In the genomic region with DNA sequence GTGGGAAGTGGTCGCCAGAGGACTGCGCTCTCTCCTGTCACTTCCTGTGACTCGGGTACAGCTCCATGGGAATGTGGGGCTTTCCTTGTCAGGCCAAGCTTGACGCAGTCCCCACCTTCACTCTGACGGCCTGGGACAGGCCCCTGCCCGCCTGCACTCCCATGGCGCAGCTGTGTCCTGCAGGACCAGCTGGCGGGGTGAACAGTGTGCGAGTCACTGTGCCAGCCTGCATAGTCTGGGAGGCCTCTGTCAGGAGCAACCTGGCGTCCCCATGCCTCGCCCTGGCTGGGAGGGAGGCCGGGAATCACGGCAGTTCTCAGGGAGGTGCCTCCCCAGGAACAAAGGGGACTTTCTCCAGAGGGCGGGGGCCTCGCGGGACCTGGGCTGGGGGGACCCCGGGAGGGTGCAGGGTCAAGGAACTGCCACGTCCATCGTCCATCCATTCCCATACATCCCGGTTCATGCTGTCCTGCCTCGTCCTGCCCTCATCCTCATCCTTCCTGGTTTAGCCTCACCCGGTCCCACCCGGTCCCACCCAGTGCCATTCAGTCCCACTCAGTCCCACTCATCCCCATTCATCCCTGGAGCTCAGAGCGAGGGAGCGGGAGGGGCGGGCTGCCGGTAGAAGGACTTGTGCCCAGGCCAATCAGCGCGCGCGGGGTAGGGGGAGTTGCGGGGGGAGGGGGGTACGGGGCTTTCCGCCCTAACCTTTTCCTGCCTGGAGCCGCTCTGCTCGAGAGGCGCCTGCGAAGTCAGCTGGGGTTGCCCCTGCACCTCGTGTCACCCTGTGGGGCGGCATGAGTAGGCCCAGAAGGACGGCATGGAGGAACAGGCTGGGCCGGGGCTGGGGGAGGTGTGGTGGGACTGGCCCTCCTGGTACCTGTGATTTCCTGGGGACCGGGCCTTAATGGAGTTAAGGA, we compare ENCODE assay signal across 24 cellular contexts. TPM values are rescaled to one million over a fixed set of nuclear protein-coding genes. Genes with fewer than 3 reads are reported as not detected.
DNase-seq lines count a peak whose midpoint lies in the region; ATAC-seq and TF ChIP-seq lines count a peak whose summit lies in the region.
"Had no signal": no experiment of that assay in that cellular context is flagged by ENCODE, and none has a peak within 500 bp of the region (broad histone marks: within the 10 kb centered on the region; RNA-seq: fewer than 3 reads in every experiment).

No MANE protein-coding gene starts in this region.

- no peaks in the 10 kb centered on the region for H3K9me3 ChIP-seq in H9 (ENCODE audit: control insufficient read depth, low read depth, low read length)
- H3K9me3 ChIP-seq in RWPE2 (ENCODE audit: severe bottlenecking): no peaks in the 10 kb centered on the region
- no peaks in the 10 kb centered on the region for H3K9me3 ChIP-seq in iPS DF 6.9 (ENCODE audit: control insufficient read depth, insufficient read depth, low read length)
- no peaks in the 10 kb centered on the region for H3K9me3 ChIP-seq in osteoblast (ENCODE audit: low read depth, low read length)
- H3K9me3 ChIP-seq: left ventricle myocardium inferior, pancreas, testis had no signal

- H3T11ph ChIP-seq in H9 (ENCODE audit: low read length): no peak overlapping the region

- DNase-seq in H9: peak; percentile 86
- DNase-seq in RWPE2 (ENCODE audit: low spot score): no peak
- DNase-seq in iPS DF 6.9 (ENCODE audit: low read depth, low spot score): no peak
- peak; percentile 73 for DNase-seq in osteoblast (ENCODE audit: insufficient read length, low spot score, missing footprints)
- DNase-seq in Kasumi-1 (lab: John Stamatoyannopoulos, UW): no peak
- no peak for DNase-seq in ureter (ENCODE audit: low spot score)
- no peak for DNase-seq in activated CD4-positive, alpha-beta T cell treated with anti-CD3 and anti-CD28 coated beads, Interleukin-2, amount 50 U/mL, for 48 hours
- DNase-seq: activated naive CD8-positive, alpha-beta T cell treated with anti-CD3 and anti-CD28 coated beads, Interleukin-2, amount 10 ng/mL, durations not matched to agents 7 days and 5 days; CD8-positive, alpha-beta memory T cell; EL; hippocampal formation; left ventricle myocardium inferior; NCI-H1092 treated with DMSO at 0.1 percent for 48 hours; NCI-H2227 treated with DMSO at 0.1 percent for 48 hours; NK-92 treated with Interleukin-12 subunit alpha and Interleukin-12 subunit beta, amount 100 ng/mL, for 24 hours; pancreas; Right ventricle myocardium superior; stimulated activated CD4-positive, alpha-beta T cell treated with anti-CD3 and anti-CD28 coated beads, Interleukin-4, amount 100 ng/mL, for 4 hours; stimulated activated CD8-positive, alpha-beta memory T cell treated with anti-CD3 and anti-CD28 coated beads, Interleukin-4, amount 100 ng/mL, for 48 hours; T-helper 17 cell; testis had no signal

- H3K9ac ChIP-seq in H9 (ENCODE audit: extremely low read depth, insufficient read length, low read length): no peak overlapping the region
- H3K9ac ChIP-seq: KMS-11 had no signal

- no peak overlapping the region for H4K5ac ChIP-seq in H9 (ENCODE audit: insufficient read length, low read depth, low read length)

- no peak overlapping the region for H3K4ac ChIP-seq in H9 (ENCODE audit: low read depth, low read length)

- H3K4me1 ChIP-seq in H9 (ENCODE audit: insufficient read depth, low read length) (no peaks in the 10 kb centered on the region), RWPE2 (ENCODE audit: insufficient read depth, poor library complexity, severe bottlenecking) (peaks cover 6% of the 10 kb centered on the region), iPS DF 6.9 (ENCODE audit: control insufficient read depth, insufficient read depth, low read length) (peaks cover 7% of the 10 kb centered on the region), osteoblast (ENCODE audit: insufficient read depth, low read length) (peaks cover 8% of the 10 kb centered on the region)

- H3K79me2 ChIP-seq in H9 (ENCODE audit: insufficient read depth, low read length) (no peaks in the 10 kb centered on the region), osteoblast (ENCODE audit: insufficient read depth, low read length) (peaks cover 50% of the 10 kb centered on the region)

- H3K23me2 ChIP-seq in H9 (ENCODE audit: insufficient read length, low read depth, low read length, poor library complexity, severe bottlenecking): peaks cover 5% of the 10 kb centered on the region

- H3K18ac ChIP-seq in H9 (ENCODE audit: insufficient read length, low read depth, low read length): peak overlapping the region; percentile 79

- H3K27ac Mint-ChIP-seq in H9: peak overlapping the region in 1 of 3 experiments; percentile 70; a peak in 1 of 7 replicates
- H3K27ac Mint-ChIP-seq: activated naive CD8-positive, alpha-beta T cell treated with anti-CD3 and anti-CD28 coated beads, Interleukin-2, amount 10 ng/mL, durations not matched to agents 7 days and 5 days had no signal

- peak overlapping the region; percentile 92 for H3K14ac ChIP-seq in H9 (ENCODE audit: insufficient read depth, low read length)

- H3K79me1 ChIP-seq in H9 (ENCODE audit: insufficient read depth, low read depth, low read length, poor library complexity, severe bottlenecking): no peaks in the 10 kb centered on the region

- peak overlapping the region; percentile 45 for H3K4me2 ChIP-seq in H9 (ENCODE audit: insufficient read depth, insufficient read length, low read length)
- H3K4me2 ChIP-seq in osteoblast (ENCODE audit: insufficient read depth, low read length): no peak overlapping the region
- H3K4me2 ChIP-seq: KMS-11 had no signal

- H3K23ac ChIP-seq in H9 (ENCODE audit: insufficient read length, low read depth, low read length): no peak overlapping the region

- peaks cover 10 to 15% (median 14%) of the 10 kb centered on the region in 3 experiments for H3K36me3 Mint-ChIP-seq in H9 (ENCODE audit: insufficient read depth in 1 of 3, low read depth in 3 of 3)

- H2BK12ac ChIP-seq in H9 (ENCODE audit: insufficient read length, low read depth, low read length): no peak overlapping the region

- no peak overlapping the region for H4K8ac ChIP-seq in H9 (replicated peaks; ENCODE audit: insufficient read length, low read depth, low read length)

- H3K4me1 Mint-ChIP-seq in H9: peaks cover 28 to 30% of the 10 kb centered on the region in 2 experiments

- H2BK5ac ChIP-seq in H9 (ENCODE audit: insufficient read length, low read length): no peak overlapping the region

- H4K91ac ChIP-seq in H9 (ENCODE audit: insufficient read length, low read depth, low read length): no peak overlapping the region

- no peak overlapping the region for H2BK20ac ChIP-seq in H9 (ENCODE audit: low read depth, low read length, poor library complexity, severe bottlenecking)

- no CpG with 5 or more reads among the region's 43 CpGs for WGBS in H9 (ENCODE audit: extremely low coverage, insufficient read length, low lambda C conversion rate)
- no CpG with 5 or more reads among the region's 43 CpGs for WGBS in iPS DF 6.9 (ENCODE audit: insufficient coverage, insufficient read length)

- H2BK15ac ChIP-seq in H9 (ENCODE audit: low read depth, low read length): no peak overlapping the region

- peaks cover 10 to 11% of the 10 kb centered on the region in 2 experiments for H3K9me3 Mint-ChIP-seq in H9
- H3K9me3 Mint-ChIP-seq: activated naive CD8-positive, alpha-beta T cell treated with anti-CD3 and anti-CD28 coated beads, Interleukin-2, amount 10 ng/mL, durations not matched to agents 7 days and 5 days; CD8-positive, alpha-beta memory T cell had no signal

- peaks cover 34% of the 10 kb centered on the region for H3K36me3 ChIP-seq in RWPE2 (ENCODE audit: low read depth)
- H3K36me3 ChIP-seq in iPS DF 6.9 (ENCODE audit: control insufficient read depth, insufficient read depth, low read length): peaks cover 4% of the 10 kb centered on the region; the same call in 1 of the 2 replicates
- peaks cover 20% of the 10 kb centered on the region for H3K36me3 ChIP-seq in osteoblast (ENCODE audit: insufficient read depth, low read length)

- peak overlapping the region; percentile 55 to 62; a peak in 4 of 5 replicates for H3K4me3 Mint-ChIP-seq in H9
- H3K4me3 Mint-ChIP-seq: activated naive CD8-positive, alpha-beta T cell treated with anti-CD3 and anti-CD28 coated beads, Interleukin-2, amount 10 ng/mL, durations not matched to agents 7 days and 5 days; T-helper 17 cell had no signal

- H2BK120ac ChIP-seq in H9 (ENCODE audit: low read depth, low read length, poor library complexity, severe bottlenecking): no peak overlapping the region

- no peaks in the 10 kb centered on the region for H3K27me3 ChIP-seq in H9 (ENCODE audit: insufficient read depth, low read length)
- H3K27me3 ChIP-seq in RWPE2 (ENCODE audit: insufficient read depth, poor library complexity, severe bottlenecking): no peaks in the 10 kb centered on the region
- no peaks in the 10 kb centered on the region for H3K27me3 ChIP-seq in iPS DF 6.9 (ENCODE audit: control insufficient read depth, insufficient read depth, low read length)
- H3K27me3 ChIP-seq in osteoblast (ENCODE audit: insufficient read depth, low read length): no peaks in the 10 kb centered on the region
- H3K27me3 ChIP-seq: pancreas, testis had no signal

- no peak for TF ChIP-seq CTCF in H9 (conservative IDR thresholded peaks at IDR 0.05)
- TF ChIP-seq CTCF in RWPE2 (IDR thresholded peaks at IDR 0.05; ENCODE audit: poor library complexity, severe bottlenecking): no peak
- no peak for TF ChIP-seq CTCF in osteoblast (IDR thresholded peaks at IDR 0.05; ENCODE audit: extremely low read depth, low read depth, low read length)

- no peak overlapping the region for H3K56ac ChIP-seq in H9 (ENCODE audit: insufficient read length, low read depth, low read length)

- no peak overlapping the region for H3K27ac ChIP-seq in H9 (ENCODE audit: insufficient read length, low read depth, low read length)
- H3K27ac ChIP-seq in RWPE2 (ENCODE audit: poor library complexity, severe bottlenecking): peak overlapping the region; percentile 12
- no peak overlapping the region for H3K27ac ChIP-seq in iPS DF 6.9 (ENCODE audit: low read length)
- H3K27ac ChIP-seq in osteoblast (ENCODE audit: low read depth, low read length): no peak overlapping the region
- H3K27ac ChIP-seq: KMS-11, left ventricle myocardium inferior, pancreas, testis had no signal

- H3K4me3 ChIP-seq in RWPE2 (ENCODE audit: severe bottlenecking) (no peak overlapping the region), iPS DF 6.9 (ENCODE audit: low read length) (peak overlapping the region; percentile 15; the same call in 1 of the 2 replicates), osteoblast (ENCODE audit: insufficient read depth, low read length) (no peak overlapping the region)
- H3K4me3 ChIP-seq: left ventricle myocardium inferior, pancreas, skin epidermis had no signal

- peak; percentile 75 for ATAC-seq in RWPE2 (ENCODE audit: low read depth)
- no peak for ATAC-seq in GM21576 (IDR thresholded peaks at IDR 0.05; ENCODE audit: unreplicated experiment)
- ATAC-seq: pancreas, T-helper 17 cell had no signal

- H2AFZ ChIP-seq in H9 (ENCODE audit: low read length) (no peak overlapping the region), osteoblast (ENCODE audit: low read length) (no peak overlapping the region)

- H4K20me1 ChIP-seq in H9 (ENCODE audit: control insufficient read depth, insufficient read depth, insufficient read length) (no peaks in the 10 kb centered on the region), osteoblast (ENCODE audit: insufficient read depth, low read length) (peaks cover 39% of the 10 kb centered on the region)

- H2AK5ac ChIP-seq in H9 (ENCODE audit: insufficient read length, low read length): no peak overlapping the region

- peaks cover 6% of the 10 kb centered on the region for H3K27me3 Mint-ChIP-seq in H9 (ENCODE audit: low read depth)
- H3K27me3 Mint-ChIP-seq: activated naive CD8-positive, alpha-beta T cell treated with anti-CD3 and anti-CD28 coated beads, Interleukin-2, amount 10 ng/mL, durations not matched to agents 7 days and 5 days; T-helper 17 cell had no signal

RNA-seq across cellular contexts. Expression of gene FLYWCH1, which starts 13.4 kb away (rescaled TPM):
- 12.5 and 13.0 TPM in 2 replicates for total RNA-seq in H9 (2021)
- total RNA-seq in osteoblast: 48.3 and 56.5 TPM in 2 replicates
- 39.6 TPM for total RNA-seq in ureter

RNA-seq across cellular contexts. Expression of gene KREMEN2, which starts 38.9 kb away (rescaled TPM):
- total RNA-seq in H9 (2021): 12.8 and 14.6 TPM in 2 replicates
- not detected in 2 replicates for total RNA-seq in osteoblast
- total RNA-seq in ureter: not detected
- total RNA-seq: CD8-positive, alpha-beta memory T cell; left ventricle myocardium inferior; Right ventricle myocardium superior; T-helper 17 cell had no signal

RNA-seq across cellular contexts. Expression of gene FLYWCH2, which starts 42.1 kb away (rescaled TPM):
- total RNA-seq in H9 (2021): 16.5 and 20.9 TPM in 2 replicates
- 38.7 and 43.6 TPM in 2 replicates for total RNA-seq in osteoblast
- 23.5 TPM for total RNA-seq in ureter

RNA-seq across cellular contexts. Expression of gene PAQR4, which starts 44.0 kb away (rescaled TPM):
- total RNA-seq in H9 (2021): 32.1 and 33.3 TPM in 2 replicates
- 1.5 and 1.8 TPM in 2 replicates for total RNA-seq in osteoblast
- 4.5 TPM for total RNA-seq in ureter

RNA-seq across cellular contexts. Expression of gene PKMYT1, which starts 55.1 kb away (rescaled TPM):
- 114 and 120 TPM in 2 replicates for total RNA-seq in H9 (2021)
- 1.4 and 2.1 TPM in 2 replicates for total RNA-seq in osteoblast
- 2.2 TPM for total RNA-seq in ureter
- total RNA-seq: T-helper 17 cell had no signal

Comparison
In these comparisons a context has a peak if more than half of its experiments do, and no peak if none do; other contexts are left out.
1. DNase-seq: peak in H9 (single experiment) and osteoblast (single experiment); none in RWPE2 (single experiment), iPS DF 6.9 (single experiment), Kasumi-1 (0 of 2), ureter (single experiment) and activated CD4-positive, alpha-beta T cell treated with anti-CD3 and anti-CD28 coated beads, Interleukin-2, amount 50 U/mL, for 48 hours (0 of 2).
2. RNA of gene KREMEN2, which starts 38.9 kb away (total RNA-seq): 12.8 to 14.6 TPM in H9; not detected in osteoblast and not detected in ureter (single experiment); every median in the first group is over 10 times any median in the second.